ENCODE assay signal across 9 cellular contexts in genomic region chr20:38730167-38730988, GRCh38. TPM values are rescaled to one million over a fixed set of nuclear protein-coding genes. Genes with fewer than 3 reads are reported as not detected.
A peak's percentile ranks its signal among the peaks of the same experiment; 100 is the strongest.
DNase-seq lines count a peak whose midpoint lies in the region; ATAC-seq, FAIRE-seq and TF ChIP-seq lines count a peak whose summit lies in the region.
"Had no signal": no experiment of that assay in that cellular context is flagged by ENCODE, and none has a peak within 500 bp of the region (broad histone marks: within the 10 kb centered on the region; RNA-seq: fewer than 3 reads in every experiment).

No MANE protein-coding gene starts in this region.

- H3K27ac ChIP-seq in HepG2 (ENCODE audit: extremely low read length, insufficient read depth, low read length), result no peak overlapping the region
- no peak overlapping the region for H3K27ac ChIP-seq in right lobe of liver
- no peak overlapping the region for H3K27ac ChIP-seq in iPS-18a (ENCODE audit: low read length)
- no peak overlapping the region for H3K27ac ChIP-seq in thymus (ENCODE audit: low read depth)
- no peak overlapping the region for H3K27ac ChIP-seq in aorta (ENCODE audit: low read depth in 1 of 2, low read length in 2 of 2)
- H3K27ac ChIP-seq: pancreas had no signal

- no peak for FAIRE-seq in HepG2 (lab: Jason Lieb, UNC)
- FAIRE-seq: pancreas had no signal

- in situ Hi-C loops in HepG2 (cut with HindIII; ENCODE audit: extremely low pct_ligation_motif_present, low pct_unique_long_range_greater_than_20kb), result loop anchor here (5.0 to 25.0 kb wide), 2 partner anchors 83 to 293 kb away; partner anchors contain the start of gene SNHG17

- H3K36me3 ChIP-seq in HepG2 (replicated peaks in 1 of 2; ENCODE audit: control insufficient read depth in 1 of 2, insufficient read depth in 2 of 2, low read length in 2 of 2) (no peaks in the 10 kb centered on the region), right lobe of liver (no peaks in the 10 kb centered on the region), iPS-18a (ENCODE audit: control insufficient read depth, low read depth, low read length) (no peaks in the 10 kb centered on the region), thymus (ENCODE audit: control insufficient read depth, insufficient read depth) (no peaks in the 10 kb centered on the region), aorta (ENCODE audit: control insufficient read depth in 1 of 2, insufficient read depth in 2 of 2, low read length in 1 of 2) (no peaks in the 10 kb centered on the region)
- H3K36me3 ChIP-seq: pancreas had no signal

- peaks cover 37 to 83% of the 10 kb centered on the region in 2 experiments for H3K27me3 ChIP-seq in HepG2 (ENCODE audit: control insufficient read depth in 1 of 2, insufficient read depth in 2 of 2, low read length in 2 of 2)
- peaks cover 4 to 57% of the 10 kb centered on the region in 2 donors for H3K27me3 ChIP-seq in right lobe of liver
- H3K27me3 ChIP-seq in iPS-18a (ENCODE audit: control insufficient read depth, insufficient read depth, low read length), result peaks cover 95% of the 10 kb centered on the region
- peaks cover 76% of the 10 kb centered on the region for H3K27me3 ChIP-seq in thymus (ENCODE audit: control insufficient read depth, insufficient read depth)
- H3K27me3 ChIP-seq in aorta (ENCODE audit: control insufficient read depth in 1 of 2, insufficient read depth in 2 of 2, low read length in 1 of 2), result no peaks in the 10 kb centered on the region

- no peak overlapping the region for H2AFZ ChIP-seq in HepG2 (ENCODE audit: low read length)

- WGBS in HepG2 (ENCODE audit: low lambda C conversion rate), result 19% methylated on average over 35 of the region's 41 CpGs
- WGBS in right lobe of liver (ENCODE audit: insufficient coverage, low coverage, low lambda C conversion rate, missing lambda C conversion rate), result under 1% methylated on average over 15 of the region's 41 CpGs
- 9% methylated on average over 41 of the region's 41 CpGs for WGBS in thymus
- WGBS in aorta, 2 donors, result 4 to 6% methylated on average over 41 of the region's 41 CpGs

- peak overlapping the region; percentile 58 for H3K4me3 Mint-ChIP-seq in activated CD4-positive, alpha-beta memory T cell treated with anti-CD3 and anti-CD28 coated beads for 36 hours

- H3K4me2 ChIP-seq in HepG2 (ENCODE audit: low read depth, low read length), result peak overlapping the region; percentile 87

- CTCF ChIA-PET in HepG2 (lab: Yijun Ruan, JAX; ENCODE audit: low intra/inter-chr PET ratio, low total read pairs), result interaction anchor here (1.1 to 2.7 kb wide), 4 partner anchors 21 to 84 kb away, joined by 3 to 34 read pairs (median 14); no protein-coding TSS in a partner anchor
- CTCF ChIA-PET in activated CD4-positive, alpha-beta memory T cell treated with anti-CD3 and anti-CD28 coated beads for 36 hours (lab: Charles Lee), result interaction anchor here (0.8 to 6.5 kb wide), 12 partner anchors 14 to 164 kb away, joined by 3 to 37 read pairs (median 3); partner anchors contain the start of gene ACTR5

- TF ChIP-seq EP300 in HepG2 (IDR thresholded peaks at IDR 0.05; ENCODE audit: low read depth in 2 of 2, low read length in 2 of 2) (no peak), HepG2 (CRISPR knock-in tag; IDR thresholded peaks at IDR 0.05; ENCODE audit: borderline replicate concordance) (no peak)

- H3K9me3 ChIP-seq in HepG2 (ENCODE audit: low read length), result no peaks in the 10 kb centered on the region
- H3K9me3 ChIP-seq in right lobe of liver, result no peaks in the 10 kb centered on the region
- peaks cover 2% of the 10 kb centered on the region for H3K9me3 ChIP-seq in iPS-18a (ENCODE audit: control insufficient read depth, low read depth, low read length)
- H3K9me3 ChIP-seq in thymus (ENCODE audit: control insufficient read depth), result peaks cover 10% of the 10 kb centered on the region
- no peaks in the 10 kb centered on the region for H3K9me3 ChIP-seq in aorta (ENCODE audit: control insufficient read depth, low read length)
- H3K9me3 ChIP-seq: pancreas had no signal

- TF ChIP-seq POLR2A in HepG2 (IDR thresholded peaks at IDR 0.05; ENCODE audit: insufficient read depth in 1 of 2, low read depth in 2 of 2, low read length in 2 of 2) (no peak), right lobe of liver (IDR thresholded peaks at IDR 0.05) (no peak)

- intact Hi-C loops in HepG2 (cut with micrococcal nuclease; ENCODE audit: unreplicated experiment), result loop anchor here (2.0 kb wide), 1 partner anchor 72 kb away; no protein-coding TSS in a partner anchor
- intact Hi-C loops in right lobe of liver (cut with DNase I), result loop anchor here in 1 of 2 donors (10.0 kb wide), 1 partner anchor 86 kb away; no protein-coding TSS in a partner anchor
- intact Hi-C loops in activated CD4-positive, alpha-beta memory T cell treated with anti-CD3 and anti-CD28 coated beads for 36 hours (cut with micrococcal nuclease), result no loop called here
- intact Hi-C loops in aorta (cut with DNase I), result no loop called here

- peaks cover 3% of the 10 kb centered on the region for H3K36me3 Mint-ChIP-seq in activated CD4-positive, alpha-beta memory T cell treated with anti-CD3 and anti-CD28 coated beads for 36 hours

- peaks cover 3% of the 10 kb centered on the region; the same call in 1 of the 2 replicates for H4K20me1 ChIP-seq in HepG2 (ENCODE audit: insufficient read depth, low read length)

- H3K4me1 Mint-ChIP-seq in activated CD4-positive, alpha-beta memory T cell treated with anti-CD3 and anti-CD28 coated beads for 36 hours (ENCODE audit: low read depth), result peaks cover 48% of the 10 kb centered on the region

- H3K4me3 ChIP-seq in HepG2 (replicated peaks in 1 of 3; ENCODE audit: insufficient read depth in 1 of 3, low read depth in 2 of 3, low read length in 3 of 3) (peak overlapping the region in 1 of 3 experiments; percentile 71; a peak in 2 of 6 replicates), right lobe of liver (no peak overlapping the region), iPS-18a (ENCODE audit: low read length) (peak overlapping the region; percentile 51), thymus (ENCODE audit: low read length) (peak overlapping the region; percentile 32), aorta (ENCODE audit: low read length in 2 of 2) (no peak overlapping the region)

- TF ChIP-seq CTCF in HepG2 (CRISPR knock-in tag; IDR thresholded peaks at IDR 0.05) (no peak), right lobe of liver (IDR thresholded peaks at IDR 0.05) (no peak)

- no peak overlapping the region for H3K9ac ChIP-seq in HepG2 (ENCODE audit: insufficient read depth, low read depth, low read length)
- no peak overlapping the region for H3K9ac ChIP-seq in iPS-18a (ENCODE audit: low read length)

- H3K4me1 ChIP-seq in HepG2 (ENCODE audit: insufficient read depth, low read length), result peaks cover 15% of the 10 kb centered on the region
- peaks cover 0 to 10% (median 0%) of the 10 kb centered on the region in 4 donors for H3K4me1 ChIP-seq in right lobe of liver
- peaks cover 25% of the 10 kb centered on the region for H3K4me1 ChIP-seq in iPS-18a (ENCODE audit: control insufficient read depth, low read depth, low read length)
- peaks cover 38% of the 10 kb centered on the region for H3K4me1 ChIP-seq in thymus (ENCODE audit: control insufficient read depth, insufficient read depth, low read length)
- H3K4me1 ChIP-seq in aorta (ENCODE audit: control insufficient read depth in 1 of 2, insufficient read depth in 2 of 2, low read length in 2 of 2), result no peaks in the 10 kb centered on the region

- TF ChIP-seq RAD21 in HepG2 (CRISPR knock-in tag; IDR thresholded peaks at IDR 0.05), result 0 out of 2 replicates have a peak, but pooled peaks have one; percentile 19

- peaks cover 84% of the 10 kb centered on the region for H3K27me3 Mint-ChIP-seq in activated CD4-positive, alpha-beta memory T cell treated with anti-CD3 and anti-CD28 coated beads for 36 hours

- no peak for DNase-seq in HepG2 (ENCODE audit: low spot score)
- no peak for DNase-seq in right lobe of liver
- DNase-seq in activated CD4-positive, alpha-beta memory T cell treated with anti-CD3 and anti-CD28 coated beads for 36 hours, result no peak
- DNase-seq in aorta, result no peak
- DNase-seq in left lobe of liver (ENCODE audit: low spot score), result no peak

- POLR2A ChIA-PET in HepG2 (lab: Yijun Ruan, JAX), result no interaction called here
- POLR2A ChIA-PET in activated CD4-positive, alpha-beta memory T cell treated with anti-CD3 and anti-CD28 coated beads for 36 hours (lab: Charles Lee), result no interaction called here

- H3K9me3 Mint-ChIP-seq in activated CD4-positive, alpha-beta memory T cell treated with anti-CD3 and anti-CD28 coated beads for 36 hours, result no peaks in the 10 kb centered on the region

- no TSS peak for BruUV-seq in HepG2 (replicated peaks; lab: Mats Ljungman, UMichigan)

- H3K79me2 ChIP-seq in HepG2 (ENCODE audit: insufficient read depth, low read length), result no peaks in the 10 kb centered on the region

- ATAC-seq in HepG2 (no peak), right lobe of liver (no peak), aorta (ENCODE audit: low FRiP score) (no peak), left lobe of liver (no peak), GM18517 (IDR thresholded peaks at IDR 0.05; ENCODE audit: unreplicated experiment) (no peak)

- H3K27ac Mint-ChIP-seq in activated CD4-positive, alpha-beta memory T cell treated with anti-CD3 and anti-CD28 coated beads for 36 hours, result peak overlapping the region; percentile 52

RNA-seq across cellular contexts. Expression of gene SLC32A1, which starts 6.1 kb away (rescaled TPM):
- not detected in 2 replicates for total RNA-seq in HepG2 (2016; rRNA removed; fragmentation: Illumina TruSeq; extraction: Trizol)
- not detected in 2 replicates for total RNA-seq in HepG2 (2016; cell fraction: cytosol; rRNA removed; fragmentation: Illumina TruSeq; extraction: Trizol; ENCODE audit: low read depth)
- total RNA-seq in HepG2 (2016; cell fraction: insoluble cytoplasmic fraction; rRNA removed; fragmentation: Illumina TruSeq; extraction: Trizol), result not detected in 2 replicates
- total RNA-seq in HepG2 (2016; cell fraction: membrane; rRNA removed; fragmentation: Illumina TruSeq; extraction: Trizol), result not detected in 2 replicates
- total RNA-seq in HepG2 (2016; cell fraction: nucleus; rRNA removed; fragmentation: Illumina TruSeq; extraction: Trizol), result not detected in 2 replicates
- not detected in 2 replicates for polyA plus RNA-seq in HepG2 (2011; rRNA removed)
- polyA plus RNA-seq in HepG2 (2011; cell fraction: cytosol; rRNA removed), result not detected in 2 replicates
- not detected in 2 replicates for polyA plus RNA-seq in HepG2 (2011; cell fraction: nucleus; rRNA removed)
- polyA plus RNA-seq in HepG2 (2012), result not detected in 2 replicates
- polyA plus RNA-seq in HepG2 (2016; cell fraction: cytosol; fragmentation: Illumina TruSeq; extraction: Trizol; ENCODE audit: low read depth), result not detected in 2 replicates
- not detected in 2 replicates for polyA plus RNA-seq in HepG2 (2016; cell fraction: insoluble cytoplasmic fraction; fragmentation: Illumina TruSeq; extraction: Trizol; ENCODE audit: low read depth)
- not detected in 2 replicates for polyA plus RNA-seq in HepG2 (2016; cell fraction: membrane; fragmentation: Illumina TruSeq; extraction: Trizol; ENCODE audit: low read depth)
- not detected in 2 replicates for polyA plus RNA-seq in HepG2 (2016; cell fraction: nucleus; fragmentation: Illumina TruSeq; extraction: Trizol; ENCODE audit: insufficient read depth, low read depth)
- polyA minus RNA-seq in HepG2 (2011; rRNA and poly(A)+ RNA removed; ENCODE audit: low replicate concordance), result not detected in 2 replicates
- not detected in 2 replicates for polyA minus RNA-seq in HepG2 (2011; cell fraction: cytosol; rRNA and poly(A)+ RNA removed)
- polyA minus RNA-seq in HepG2 (2011; cell fraction: nucleus; rRNA and poly(A)+ RNA removed), result not detected in 2 replicates
- total RNA-seq in right lobe of liver, result not detected
- total RNA-seq in activated CD4-positive, alpha-beta memory T cell treated with anti-CD3 and anti-CD28 coated beads for 36 hours, result not detected
- 0.11 TPM for polyA plus RNA-seq in thymus
- not detected for total RNA-seq in aorta
- polyA plus RNA-seq in aorta, result not detected
- not detected for total RNA-seq in left lobe of liver
- total RNA-seq: pancreas had no signal
- polyA plus RNA-seq: pancreas had no signal

RNA-seq across cellular contexts. Expression of gene ACTR5, which starts 17.9 kb away (rescaled TPM):
- total RNA-seq in HepG2 (2016; rRNA removed; fragmentation: Illumina TruSeq; extraction: Trizol) (20.5 and 22.0 TPM in 2 replicates), right lobe of liver (1 to 10 TPM; 3.0 to 5.6 (median 3.7) TPM), aorta (1 to 10 TPM; 7.0 to 7.1 TPM), left lobe of liver (6.6 TPM)
- total RNA-seq in HepG2 (2016; cell fraction: cytosol; rRNA removed; fragmentation: Illumina TruSeq; extraction: Trizol; ENCODE audit: low read depth), result 1.4 and 2.3 TPM in 2 replicates
- 20.8 and 23.2 TPM in 2 replicates for total RNA-seq in HepG2 (2016; cell fraction: insoluble cytoplasmic fraction; rRNA removed; fragmentation: Illumina TruSeq; extraction: Trizol)
- total RNA-seq in HepG2 (2016; cell fraction: membrane; rRNA removed; fragmentation: Illumina TruSeq; extraction: Trizol), result 4.9 and 5.2 TPM in 2 replicates
- 19.7 and 20.2 TPM in 2 replicates for total RNA-seq in HepG2 (2016; cell fraction: nucleus; rRNA removed; fragmentation: Illumina TruSeq; extraction: Trizol)
- polyA plus RNA-seq in HepG2 (2011; rRNA removed) (19.5 and 21.2 TPM in 2 replicates), thymus (9.6 TPM), aorta (10 to 100 TPM in 1 of 2 donors, 1 to 10 TPM in 1; 3.5 to 10.3 TPM)
- 10.3 and 11.2 TPM in 2 replicates for polyA plus RNA-seq in HepG2 (2011; cell fraction: cytosol; rRNA removed)
- polyA plus RNA-seq in HepG2 (2011; cell fraction: nucleus; rRNA removed), result 59.7 and 75.5 TPM in 2 replicates
- 11.5 and 13.6 TPM in 2 replicates for polyA plus RNA-seq in HepG2 (2012)
- polyA plus RNA-seq in HepG2 (2016; cell fraction: cytosol; fragmentation: Illumina TruSeq; extraction: Trizol; ENCODE audit: low read depth), result 0.74 and 1.3 TPM in 2 replicates
- 17.2 and 18.6 TPM in 2 replicates for polyA plus RNA-seq in HepG2 (2016; cell fraction: insoluble cytoplasmic fraction; fragmentation: Illumina TruSeq; extraction: Trizol; ENCODE audit: low read depth)
- 2.2 and 2.4 TPM in 2 replicates for polyA plus RNA-seq in HepG2 (2016; cell fraction: membrane; fragmentation: Illumina TruSeq; extraction: Trizol; ENCODE audit: low read depth)
- 28.1 and 28.5 TPM in 2 replicates for polyA plus RNA-seq in HepG2 (2016; cell fraction: nucleus; fragmentation: Illumina TruSeq; extraction: Trizol; ENCODE audit: insufficient read depth, low read depth)
- polyA minus RNA-seq in HepG2 (2011; rRNA and poly(A)+ RNA removed; ENCODE audit: low replicate concordance), result 14.3 and 18.0 TPM in 2 replicates
- 6.7 and 7.3 TPM in 2 replicates for polyA minus RNA-seq in HepG2 (2011; cell fraction: cytosol; rRNA and poly(A)+ RNA removed)
- polyA minus RNA-seq in HepG2 (2011; cell fraction: nucleus; rRNA and poly(A)+ RNA removed), result 25.9 and 33.6 TPM in 2 replicates
- 10 to 100 TPM; 11.0 TPM for total RNA-seq in activated CD4-positive, alpha-beta memory T cell treated with anti-CD3 and anti-CD28 coated beads for 36 hours

Comparison
In these comparisons a context has a peak if more than half of its experiments do, and no peak if none do; other contexts are left out.
1. H3K4me3 ChIP-seq: peak in iPS-18a (single experiment) and thymus (single experiment); none in right lobe of liver (0 of 3) and aorta (0 of 2).